ENCODE assay signal across 1 cellular context in genomic region chr1:109075531-109076490, GRCh38.
TF ChIP-seq lines count a peak whose summit lies in the region.

TSS of gene TAF13 (minus strand) at chr1:109076003. CDS start at chr1:109075947, 56 bp downstream.

TF ChIP-seq in SK-N-SH, 30 proteins besides CTCF, POLR2A, EP300 and RAD21 (continued from another document):
- TF ChIP-seq REST (IDR thresholded peaks at IDR 0.05; ENCODE audit: low read depth, low read length) (peak; percentile 28; the same call in 1 of the 2 replicates), FOXJ3 (CRISPR knock-in tag; IDR thresholded peaks at IDR 0.05) (no peak), ZBTB33 (IDR thresholded peaks at IDR 0.05; ENCODE audit: borderline replicate concordance, low read depth) (peak; percentile 74; the same call in 1 of the 2 replicates)
